2 cellular contexts compared by ENCODE assay signal in genomic region chr19:35297515-35297848, GRCh38.
TF ChIP-seq lines count a peak whose summit lies in the region.

No MANE protein-coding gene starts in this region.

TF ChIP-seq in A549, 52 proteins besides CTCF, POLR2A, EP300 and RAD21:
- TF ChIP-seq BHLHE40 (IDR thresholded peaks at IDR 0.05; ENCODE audit: low read depth, low read length) (no peak), ESRRA (IDR thresholded peaks at IDR 0.05; ENCODE audit: borderline replicate concordance, low read length) (no peak), EHF (CRISPR knock-in tag; IDR thresholded peaks at IDR 0.05) (no peak), SMC3 (IDR thresholded peaks at IDR 0.05) (no peak)
- TF ChIP-seq, protein P1, sequence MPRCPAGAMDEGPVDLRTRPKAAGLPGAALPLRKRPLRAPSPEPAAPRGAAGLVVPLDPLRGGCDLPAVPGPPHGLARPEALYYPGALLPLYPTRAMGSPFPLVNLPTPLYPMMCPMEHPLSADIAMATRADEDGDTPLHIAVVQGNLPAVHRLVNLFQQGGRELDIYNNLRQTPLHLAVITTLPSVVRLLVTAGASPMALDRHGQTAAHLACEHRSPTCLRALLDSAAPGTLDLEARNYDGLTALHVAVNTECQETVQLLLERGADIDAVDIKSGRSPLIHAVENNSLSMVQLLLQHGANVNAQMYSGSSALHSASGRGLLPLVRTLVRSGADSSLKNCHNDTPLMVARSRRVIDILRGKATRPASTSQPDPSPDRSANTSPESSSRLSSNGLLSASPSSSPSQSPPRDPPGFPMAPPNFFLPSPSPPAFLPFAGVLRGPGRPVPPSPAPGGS (IDR thresholded peaks at IDR 0.05): no peak

TF ChIP-seq in GM12878, 131 proteins besides CTCF, POLR2A, EP300 and RAD21:
- no peak for TF ChIP-seq CBX3 (IDR thresholded peaks at IDR 0.05; ENCODE audit: borderline replicate concordance, low read depth)
- TF ChIP-seq NR2C2 (IDR thresholded peaks at IDR 0.05; ENCODE audit: borderline replicate concordance, control insufficient read depth, insufficient read length, low read depth): peak; percentile 42
- TF ChIP-seq CHD4 (IDR thresholded peaks at IDR 0.05): peak; percentile 28; the same call in 1 of the 2 replicates
